Comparison of ENCODE assay signal across 9 cellular contexts in the genomic region with DNA sequence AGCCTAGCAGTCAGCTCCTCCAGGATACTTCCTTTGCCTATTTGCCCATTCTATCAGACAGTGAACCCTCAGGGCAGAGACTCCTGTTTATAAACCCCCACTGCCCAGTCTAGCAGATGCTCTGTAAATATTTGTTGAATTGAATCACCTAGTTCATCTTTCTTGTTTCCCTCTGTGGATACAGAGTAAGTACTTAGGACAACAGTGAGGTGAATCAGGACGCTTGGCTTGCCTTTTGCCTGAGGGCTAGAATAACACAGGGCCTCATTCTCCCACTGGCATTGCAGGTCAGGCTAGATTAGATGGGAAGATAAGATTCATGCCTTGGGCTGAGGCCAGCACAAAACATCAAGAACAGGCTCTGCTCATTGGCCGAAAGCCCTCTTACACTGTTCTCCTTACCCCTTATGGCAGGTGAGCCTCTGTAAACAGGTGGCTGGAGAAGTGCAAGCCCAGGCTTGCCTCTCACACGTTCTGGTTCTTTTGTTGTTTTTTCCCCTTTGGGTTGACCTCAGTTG. TPM values are rescaled to one million over a fixed set of nuclear protein-coding genes. Genes with fewer than 3 reads are reported as not detected.
DNase-seq lines count a peak whose midpoint lies in the region; ATAC-seq and TF ChIP-seq lines count a peak whose summit lies in the region.
"Had no signal": no experiment of that assay in that cellular context is flagged by ENCODE, and none has a peak within 500 bp of the region (broad histone marks: within the 10 kb centered on the region; RNA-seq: fewer than 3 reads in every experiment).

No MANE protein-coding gene starts in this region.

- H3K4me3 ChIP-seq in heart right ventricle: no peak overlapping the region
- H3K4me3 ChIP-seq: BLaER1 treated with 17β-estradiol and CSF1 and Interleukin-3, amounts not matched to agents 10 nM and 100 nM had no signal

- no peaks in the 10 kb centered on the region for H3K9me3 ChIP-seq in heart right ventricle
- H3K9me3 ChIP-seq: BLaER1 treated with 17β-estradiol and CSF1 and Interleukin-3, amounts not matched to agents 10 nM and 100 nM had no signal

- 70 to 78% methylated on average over 3 of the region's 3 CpGs for WGBS in heart right ventricle, 2 donors

- CTCF ChIA-PET in activated CD4-positive, alpha-beta T cell treated with anti-CD3 and anti-CD28 coated beads, Interleukin-2, amount 10 ng/mL, durations not matched to agents 7 days and 5 days (lab: Charles Lee): interaction anchor here (0.6 to 3.1 kb wide), 19 partner anchors 8 to 992 kb away, joined by 3 to 19 read pairs (median 4); no protein-coding TSS in a partner anchor
- CTCF ChIA-PET in WTC11 (lab: Charles Lee): interaction anchor here (0.5 to 3.0 kb wide), 10 partner anchors 20 to 483 kb away, joined by 3 to 39 read pairs (median 4); a partner anchor contains a TSS

- H3K36me3 ChIP-seq in heart right ventricle: peaks cover 0 to 19% (median 0%) of the 10 kb centered on the region in 9 donors
- H3K36me3 ChIP-seq: BLaER1 treated with 17β-estradiol and CSF1 and Interleukin-3, amounts not matched to agents 10 nM and 100 nM had no signal

- DNase-seq in activated CD4-positive, alpha-beta T cell treated with anti-CD3 and anti-CD28 coated beads, Interleukin-2, amount 10 ng/mL, durations not matched to agents 7 days and 5 days: peak; percentile 62
- DNase-seq in activated CD4-positive, alpha-beta T cell treated with anti-CD3 and anti-CD28 coated beads, Interleukin-2, amount 50 U/mL, for 4 hours: no peak
- DNase-seq in NCI-H146 treated with DMSO at 0.1 percent for 48 hours (lab: John Stamatoyannopoulos, UW; ENCODE audit: unreplicated experiment): peak; percentile 97
- DNase-seq in WTC11 (ENCODE audit: low spot score): no peak
- no peak for DNase-seq in mesothelial cell of epicardium (ENCODE audit: low spot score in 2 of 2, unreplicated experiment in 2 of 2)
- DNase-seq in ACHN: no peak
- no peak for DNase-seq in heart right ventricle

- no peak for TF ChIP-seq CTCF in WTC11 (IDR thresholded peaks at IDR 0.05)
- TF ChIP-seq CTCF in mesothelial cell of epicardium (IDR thresholded peaks at IDR 0.05; ENCODE audit: unreplicated experiment): no peak
- TF ChIP-seq CTCF in heart right ventricle (IDR thresholded peaks at IDR 0.05): no peak

- H3K27ac Mint-ChIP-seq in activated CD4-positive, alpha-beta T cell treated with anti-CD3 and anti-CD28 coated beads, Interleukin-2, amount 10 ng/mL, durations not matched to agents 7 days and 5 days: peak overlapping the region; percentile 96
- H3K27ac Mint-ChIP-seq in WTC11 (peak overlapping the region; percentile 58), mesothelial cell of epicardium (peak overlapping the region; percentile 87)

- no peaks in the 10 kb centered on the region for H3K27me3 Mint-ChIP-seq in activated CD4-positive, alpha-beta T cell treated with anti-CD3 and anti-CD28 coated beads, Interleukin-2, amount 10 ng/mL, durations not matched to agents 7 days and 5 days
- H3K27me3 Mint-ChIP-seq in WTC11 (ENCODE audit: low read depth) (peaks cover 47% of the 10 kb centered on the region), mesothelial cell of epicardium (ENCODE audit: low read depth) (no peaks in the 10 kb centered on the region)

- POLR2A ChIA-PET in activated CD4-positive, alpha-beta T cell treated with anti-CD3 and anti-CD28 coated beads, Interleukin-2, amount 10 ng/mL, durations not matched to agents 7 days and 5 days (lab: Charles Lee): interaction anchor here (0.7 to 1.2 kb wide), 4 partner anchors 14 to 213 kb away, joined by 4 to 9 read pairs (median 6); no protein-coding TSS in a partner anchor
- POLR2A ChIA-PET in WTC11 (lab: Charles Lee): no interaction called here

- peaks cover 68% of the 10 kb centered on the region for H3K36me3 Mint-ChIP-seq in activated CD4-positive, alpha-beta T cell treated with anti-CD3 and anti-CD28 coated beads, Interleukin-2, amount 10 ng/mL, durations not matched to agents 7 days and 5 days (ENCODE audit: low read depth)
- no peaks in the 10 kb centered on the region for H3K36me3 Mint-ChIP-seq in WTC11
- H3K36me3 Mint-ChIP-seq in mesothelial cell of epicardium: no peaks in the 10 kb centered on the region

- peaks cover 0 to 22% (median 0%) of the 10 kb centered on the region in 9 donors for H3K4me1 ChIP-seq in heart right ventricle

- peaks cover 0 to 14% (median 0%) of the 10 kb centered on the region in 7 donors for H3K27me3 ChIP-seq in heart right ventricle
- H3K27me3 ChIP-seq: BLaER1 treated with 17β-estradiol and CSF1 and Interleukin-3, amounts not matched to agents 10 nM and 100 nM had no signal

- ATAC-seq in WTC11: peak; percentile 73
- no peak for ATAC-seq in heart right ventricle
- no peak for ATAC-seq in HG03469 (IDR thresholded peaks at IDR 0.05; ENCODE audit: unreplicated experiment)

- intact Hi-C loops in heart right ventricle (cut with DNase I): loop anchor here in 5 of 10 donors (5.0 to 10.0 kb wide), 5 partner anchors 171 to 503 kb away; a partner anchor contains a TSS

- H3K27ac ChIP-seq in heart right ventricle: peak overlapping the region in 1 of 10 donors; percentile 29

- H3K4me1 Mint-ChIP-seq in activated CD4-positive, alpha-beta T cell treated with anti-CD3 and anti-CD28 coated beads, Interleukin-2, amount 10 ng/mL, durations not matched to agents 7 days and 5 days: peaks cover 69% of the 10 kb centered on the region
- H3K4me1 Mint-ChIP-seq in WTC11 (peaks cover 24% of the 10 kb centered on the region), mesothelial cell of epicardium (peaks cover 65% of the 10 kb centered on the region)

- H3K9me3 Mint-ChIP-seq in activated CD4-positive, alpha-beta T cell treated with anti-CD3 and anti-CD28 coated beads, Interleukin-2, amount 10 ng/mL, durations not matched to agents 7 days and 5 days: peaks cover 7% of the 10 kb centered on the region
- no peaks in the 10 kb centered on the region for H3K9me3 Mint-ChIP-seq in WTC11
- no peaks in the 10 kb centered on the region for H3K9me3 Mint-ChIP-seq in mesothelial cell of epicardium

- peak overlapping the region; percentile 59 for H3K4me3 Mint-ChIP-seq in activated CD4-positive, alpha-beta T cell treated with anti-CD3 and anti-CD28 coated beads, Interleukin-2, amount 10 ng/mL, durations not matched to agents 7 days and 5 days
- H3K4me3 Mint-ChIP-seq in WTC11 (no peak overlapping the region), mesothelial cell of epicardium (peak overlapping the region; percentile 7)

- in situ Hi-C loops in ACHN (cut with HindIII; ENCODE audit: low pct_ligation_motif_present, low pct_unique_long_range_greater_than_20kb, low sequenced_read_pairs): no loop called here

TF ChIP-seq in WTC11, 78 proteins besides CTCF, POLR2A, EP300 and RAD21:
- TF ChIP-seq GABPB1 (CRISPR knock-in tag; IDR thresholded peaks at IDR 0.05) (peak; percentile 63; the same call in 1 of the 2 replicates), ZBTB21 (CRISPR knock-in tag; IDR thresholded peaks at IDR 0.05; ENCODE audit: borderline replicate concordance) (no peak)

RNA-seq across cellular contexts. Expression of a gene that starts 22.2 kb away (rescaled TPM):
- 10 to 100 TPM; 76.2 to 88.8 TPM for total RNA-seq in activated CD4-positive, alpha-beta T cell treated with anti-CD3 and anti-CD28 coated beads, Interleukin-2, amount 10 ng/mL, durations not matched to agents 7 days and 5 days
- total RNA-seq in WTC11 (2021) (0.25 TPM in 1 of 3 replicates, not detected in the others), mesothelial cell of epicardium (not detected in 3 replicates), heart right ventricle (1 to 10 TPM in 3 of 10 donors, under 1 TPM in 7; 0.11 to 2.3 (median 0.72) TPM)
- under 1 TPM; 0.38 to 0.51 TPM for polyA plus RNA-seq in heart right ventricle

Comparison
In these comparisons a context has a peak if more than half of its experiments do, and no peak if none do; other contexts are left out.
1. DNase-seq: peak in activated CD4-positive, alpha-beta T cell treated with anti-CD3 and anti-CD28 coated beads, Interleukin-2, amount 10 ng/mL, durations not matched to agents 7 days and 5 days (single experiment) and NCI-H146 treated with DMSO at 0.1 percent for 48 hours (single experiment); none in activated CD4-positive, alpha-beta T cell treated with anti-CD3 and anti-CD28 coated beads, Interleukin-2, amount 50 U/mL, for 4 hours (0 of 2), WTC11 (single experiment), mesothelial cell of epicardium (0 of 2), ACHN (single experiment) and heart right ventricle (0 of 2).
2. RNA of a gene that starts 22.2 kb away (total RNA-seq): 76.2 to 88.8 TPM in activated CD4-positive, alpha-beta T cell treated with anti-CD3 and anti-CD28 coated beads, Interleukin-2, amount 10 ng/mL, durations not matched to agents 7 days and 5 days; 0.11 to 2.3 TPM in heart right ventricle, not detected in mesothelial cell of epicardium and 0.25 TPM in WTC11; every median in the first group is over 10 times any median in the second.
3. Peak in every context shown above with its lines, with median percentiles within 50 percentile points of each other: H3K27ac Mint-ChIP-seq.